8 cellular contexts compared by ENCODE assay signal in the genomic region with DNA sequence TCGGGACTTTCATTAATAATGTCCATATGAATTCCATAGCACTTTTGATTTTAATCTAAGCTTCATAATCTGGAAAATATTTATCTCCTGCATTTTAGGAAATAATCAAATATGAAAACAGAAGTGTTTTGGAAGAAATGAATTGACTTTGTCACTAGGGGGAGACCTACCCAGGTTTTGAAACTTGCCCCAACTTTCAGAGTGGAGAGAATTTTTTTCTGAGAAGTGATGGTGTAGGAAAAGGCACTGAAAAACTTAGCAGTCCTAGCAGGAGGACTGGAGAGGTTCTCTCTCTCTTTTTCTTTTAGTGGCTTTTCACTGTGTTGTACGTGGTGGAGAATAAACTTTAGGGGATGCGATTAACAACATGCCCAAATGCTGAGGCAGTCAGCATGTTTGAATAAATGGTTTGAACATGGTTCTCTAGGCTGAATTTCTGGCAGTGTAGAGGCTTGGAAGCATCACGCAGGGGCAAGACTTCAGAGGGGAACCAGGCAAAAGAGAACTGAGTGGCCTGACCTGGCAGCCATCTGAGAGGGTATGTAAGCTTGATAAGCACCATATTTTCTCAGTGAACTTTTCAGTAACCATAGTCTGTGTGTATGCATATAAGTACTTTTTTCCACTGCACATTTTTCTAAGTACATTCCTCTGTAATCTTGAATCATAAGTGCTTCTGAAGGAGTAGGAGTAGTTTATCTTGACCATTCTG.
DNase-seq lines count a peak whose midpoint lies in the region; ATAC-seq and TF ChIP-seq lines count a peak whose summit lies in the region.

No MANE protein-coding gene starts in this region.

- H3K4me3 ChIP-seq in SU-DHL-6 (ENCODE audit: insufficient read depth, low read length, poor library complexity, severe bottlenecking) (no peak overlapping the region), stomach (no peak overlapping the region)

- H2AFZ ChIP-seq in SU-DHL-6 (ENCODE audit: low read depth, low read length, severe bottlenecking): peak overlapping the region; percentile 74

- CTCF ChIA-PET in activated CD4-positive, alpha-beta T cell treated with anti-CD3 and anti-CD28 coated beads, Interleukin-2, amount 10 ng/mL, durations not matched to agents 7 days and 5 days (lab: Charles Lee): interaction anchor here (0.6 kb wide), 1 partner anchor 26 kb away, joined by 3 read pairs; no protein-coding TSS in a partner anchor

- H3K9ac ChIP-seq in SU-DHL-6 (ENCODE audit: low read length): no peak overlapping the region

- H3F3A ChIP-seq in SU-DHL-6 (ENCODE audit: insufficient read depth): no peaks in the 10 kb centered on the region

- no peaks in the 10 kb centered on the region for H3K79me2 ChIP-seq in SU-DHL-6 (ENCODE audit: insufficient read depth, low read length)

- H3K27me3 Mint-ChIP-seq in activated CD4-positive, alpha-beta T cell treated with anti-CD3 and anti-CD28 coated beads, Interleukin-2, amount 10 ng/mL, durations not matched to agents 7 days and 5 days: no peaks in the 10 kb centered on the region
- H3K27me3 Mint-ChIP-seq in progenitor cell of endocrine pancreas: no peaks in the 10 kb centered on the region

- H3K4me1 Mint-ChIP-seq in activated CD4-positive, alpha-beta T cell treated with anti-CD3 and anti-CD28 coated beads, Interleukin-2, amount 10 ng/mL, durations not matched to agents 7 days and 5 days: peaks cover 5% of the 10 kb centered on the region
- peaks cover 10% of the 10 kb centered on the region for H3K4me1 Mint-ChIP-seq in progenitor cell of endocrine pancreas (ENCODE audit: low read depth)

- no peaks in the 10 kb centered on the region for H3K9me3 ChIP-seq in SU-DHL-6 (ENCODE audit: insufficient read depth, low read length)
- no peaks in the 10 kb centered on the region for H3K9me3 ChIP-seq in stomach

- H3K9me2 ChIP-seq in SU-DHL-6 (replicated peaks; ENCODE audit: insufficient read depth, low read length): no peaks in the 10 kb centered on the region

- no peaks in the 10 kb centered on the region for H4K20me1 ChIP-seq in SU-DHL-6 (ENCODE audit: low read depth, low read length)

- TF ChIP-seq CTCF in SU-DHL-6 (IDR thresholded peaks at IDR 0.05; ENCODE audit: insufficient read depth, low read length, poor library complexity, severe bottlenecking) (peak; percentile 69), progenitor cell of endocrine pancreas (IDR thresholded peaks at IDR 0.05; ENCODE audit: unreplicated experiment) (peak; percentile 53), stomach (IDR thresholded peaks at IDR 0.05) (peak in 3 of 7 experiments; percentile 33 to 46 (median 40))

- TF ChIP-seq EP300 in stomach (IDR thresholded peaks at IDR 0.05): no peak

- intact Hi-C loops in stomach (cut with DNase I; ENCODE audit: low total_unique reads): loop anchor here (10.0 kb wide), 1 partner anchor 376 kb away; no protein-coding TSS in a partner anchor

- peak; percentile 70 for ATAC-seq in HG03354 (IDR thresholded peaks at IDR 0.05; ENCODE audit: poor library complexity, severe bottlenecking, unreplicated experiment)

- TF ChIP-seq POLR2A in stomach (IDR thresholded peaks at IDR 0.05): no peak

- no peak overlapping the region for H3K27ac Mint-ChIP-seq in activated CD4-positive, alpha-beta T cell treated with anti-CD3 and anti-CD28 coated beads, Interleukin-2, amount 10 ng/mL, durations not matched to agents 7 days and 5 days
- H3K27ac Mint-ChIP-seq in progenitor cell of endocrine pancreas: no peak overlapping the region

- WGBS in stomach, 5 donors: 24 to 48% (median 28%) methylated on average over 4 of the region's 4 CpGs

- no peak overlapping the region for H3K4me2 ChIP-seq in SU-DHL-6 (ENCODE audit: low read depth, low read length, poor library complexity, severe bottlenecking)

- POLR2A ChIA-PET in activated CD4-positive, alpha-beta T cell treated with anti-CD3 and anti-CD28 coated beads, Interleukin-2, amount 10 ng/mL, durations not matched to agents 7 days and 5 days (lab: Charles Lee): no interaction called here

- H3K36me3 ChIP-seq in SU-DHL-6 (ENCODE audit: low read length) (no peaks in the 10 kb centered on the region), stomach (no peaks in the 10 kb centered on the region)

- H3K27ac ChIP-seq in SU-DHL-6 (ENCODE audit: low read depth, low read length) (no peak overlapping the region), stomach (no peak overlapping the region)

- peak; percentile 29 for DNase-seq in activated CD4-positive, alpha-beta T cell treated with anti-CD3 and anti-CD28 coated beads, Interleukin-2, amount 10 ng/mL, durations not matched to agents 7 days and 5 days
- no peak for DNase-seq in activated CD4-positive, alpha-beta T cell treated with anti-CD3 and anti-CD28 coated beads for 1 hour
- peak; percentile 34 for DNase-seq in fibroblast of the conjunctiva (ENCODE audit: low read depth)
- no peak for DNase-seq in progenitor cell of endocrine pancreas (ENCODE audit: low spot score, unreplicated experiment)
- no peak for DNase-seq in NCI-H128 (lab: John Stamatoyannopoulos, UW; ENCODE audit: unreplicated experiment)
- DNase-seq in stomach: no peak

- H3K9me3 Mint-ChIP-seq in activated CD4-positive, alpha-beta T cell treated with anti-CD3 and anti-CD28 coated beads, Interleukin-2, amount 10 ng/mL, durations not matched to agents 7 days and 5 days: no peaks in the 10 kb centered on the region
- no peaks in the 10 kb centered on the region for H3K9me3 Mint-ChIP-seq in progenitor cell of endocrine pancreas (ENCODE audit: low read depth)

- H3K27me3 ChIP-seq in SU-DHL-6 (ENCODE audit: low read length): no peaks in the 10 kb centered on the region
- no peaks in the 10 kb centered on the region for H3K27me3 ChIP-seq in stomach

- no peak overlapping the region for H3K4me3 Mint-ChIP-seq in activated CD4-positive, alpha-beta T cell treated with anti-CD3 and anti-CD28 coated beads, Interleukin-2, amount 10 ng/mL, durations not matched to agents 7 days and 5 days
- H3K4me3 Mint-ChIP-seq in progenitor cell of endocrine pancreas (ENCODE audit: low read depth): no peak overlapping the region

- H3K4me1 ChIP-seq in stomach: no peaks in the 10 kb centered on the region

- no peaks in the 10 kb centered on the region for H3K36me3 Mint-ChIP-seq in activated CD4-positive, alpha-beta T cell treated with anti-CD3 and anti-CD28 coated beads, Interleukin-2, amount 10 ng/mL, durations not matched to agents 7 days and 5 days (ENCODE audit: low read depth)
- H3K36me3 Mint-ChIP-seq in progenitor cell of endocrine pancreas (ENCODE audit: insufficient read depth): no peaks in the 10 kb centered on the region

Comparison
In these comparisons a context has a peak if more than half of its experiments do, and no peak if none do; other contexts are left out.
1. DNase-seq: peak in activated CD4-positive, alpha-beta T cell treated with anti-CD3 and anti-CD28 coated beads, Interleukin-2, amount 10 ng/mL, durations not matched to agents 7 days and 5 days (single experiment) and fibroblast of the conjunctiva (single experiment); none in activated CD4-positive, alpha-beta T cell treated with anti-CD3 and anti-CD28 coated beads for 1 hour (single experiment), progenitor cell of endocrine pancreas (single experiment), NCI-H128 (single experiment) and stomach (single experiment).